9 cellular contexts compared by ENCODE assay signal in the genomic region with DNA sequence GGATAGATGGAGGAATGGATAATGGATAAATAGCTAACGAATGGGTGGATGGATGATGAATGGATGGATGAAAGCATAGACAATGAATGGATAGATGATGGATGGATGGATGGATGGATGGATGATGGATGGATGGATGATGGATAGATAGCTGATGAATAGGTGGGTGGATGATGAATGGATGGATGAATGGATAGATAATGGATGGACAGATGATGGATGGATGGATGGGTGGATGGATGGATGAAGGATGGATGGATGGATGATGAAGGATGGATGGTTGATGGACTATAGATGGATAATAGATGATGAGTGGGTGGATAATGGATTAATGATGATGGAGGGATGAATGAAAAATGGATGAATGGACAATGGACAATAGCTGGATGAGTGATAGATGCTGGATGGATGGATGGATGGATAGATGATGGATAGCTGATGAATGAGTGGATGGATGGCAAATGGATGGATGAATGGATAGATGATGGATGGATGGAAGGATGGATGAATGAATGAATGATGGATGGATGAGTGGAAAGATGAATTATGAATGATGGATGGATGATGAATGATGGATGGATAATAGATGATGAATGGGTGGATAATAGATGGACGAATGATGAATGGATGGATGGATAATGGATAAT.
"Had no signal": no experiment of that assay in that cellular context is flagged by ENCODE, and none has a peak within 500 bp of the region (broad histone marks: within the 10 kb centered on the region; RNA-seq: fewer than 3 reads in every experiment).

No MANE protein-coding gene starts in this region.

- H3K4me1 ChIP-seq: HAP-1 had no signal

- H3K36me3 ChIP-seq: HAP-1 had no signal

- H3K4me3 ChIP-seq: GM23338, HAP-1 had no signal

- H2AFZ ChIP-seq: GM23338 had no signal

- FAIRE-seq: HTR-8/SVneo had no signal

- H3K4me2 ChIP-seq: GM23338, KMS-11 had no signal

- H3K9ac ChIP-seq: KMS-11 had no signal

- H3K9me3 ChIP-seq: HAP-1 had no signal

- H3K27ac ChIP-seq: KMS-11 had no signal

- DNase-seq: H7, HFFc6, Karpas-422, KBM-7 had no signal

- ATAC-seq: GM23338, HCT116 had no signal
